ENCODE assay signal across 11 cellular contexts in the genomic region with DNA sequence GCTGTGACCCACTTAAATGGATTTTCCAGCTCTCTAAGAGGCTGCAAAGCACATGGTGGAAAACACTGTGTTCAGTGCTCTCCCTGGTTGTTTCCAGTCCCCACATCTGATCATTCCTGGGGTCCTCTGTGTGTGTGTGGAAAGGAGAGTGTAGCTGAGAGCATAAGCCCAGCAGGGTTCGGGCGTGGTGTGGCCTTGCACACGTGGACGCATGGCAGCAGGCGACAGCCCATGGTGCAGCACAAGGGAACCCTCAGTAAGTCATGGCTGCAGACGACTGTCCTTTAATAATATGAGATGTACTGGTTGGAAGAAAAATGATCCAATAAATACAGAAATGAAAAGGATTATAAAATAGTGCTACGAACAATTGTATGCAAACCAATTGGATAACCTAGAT.
"Had no signal": no experiment of that assay in that cellular context is flagged by ENCODE, and none has a peak within 500 bp of the region (broad histone marks: within the 10 kb centered on the region; RNA-seq: fewer than 3 reads in every experiment).

No MANE protein-coding gene starts in this region.

- H3K4me3 ChIP-seq: coronary artery, esophagus squamous epithelium, heart right ventricle, left ventricle myocardium inferior, lower lobe of right lung, ovary, skin epidermis, spleen, testis, tibial artery, uterus had no signal

- H3K36me3 ChIP-seq: esophagus squamous epithelium, left ventricle myocardium inferior, lower lobe of right lung, ovary, uterus had no signal

- DNase-seq: esophagus squamous epithelium, left ventricle myocardium inferior, lower lobe of right lung, spleen, tibial artery had no signal

- H3K27me3 ChIP-seq: esophagus squamous epithelium, heart right ventricle, ovary, spleen, testis, tibial artery, uterus had no signal

- H3K4me1 ChIP-seq: lower lobe of right lung, testis, uterus had no signal

- H3K9me3 ChIP-seq: esophagus squamous epithelium, lower lobe of right lung, ovary, testis, tibial artery, uterus had no signal

- H3K27ac ChIP-seq: coronary artery, esophagus squamous epithelium, heart right ventricle, left ventricle myocardium inferior, lower lobe of right lung, ovary, spleen, testis, tibial artery, uterus had no signal
